8 cellular contexts compared by ENCODE assay signal in genomic region chr1:44776749-44777068, GRCh38. TPM values are rescaled to one million over a fixed set of nuclear protein-coding genes. Genes with fewer than 3 reads are reported as not detected.
DNase-seq lines count a peak whose midpoint lies in the region; ATAC-seq, FAIRE-seq and TF ChIP-seq lines count a peak whose summit lies in the region.

No MANE protein-coding gene starts in this region.

- H3K4me2 ChIP-seq in endothelial cell of umbilical vein (ENCODE audit: insufficient read depth, low read length) (peak overlapping the region; percentile 75), osteoblast (ENCODE audit: insufficient read depth, low read length) (peak overlapping the region; percentile 97)

- no peak for TF ChIP-seq CTCF in CD8-positive, alpha-beta T cell (IDR thresholded peaks at IDR 0.05)
- TF ChIP-seq CTCF in Panc1 (IDR thresholded peaks at IDR 0.05) (no peak), endothelial cell of umbilical vein (IDR thresholded peaks at IDR 0.05; ENCODE audit: extremely low read depth in 1 of 2, insufficient read depth in 1 of 2, low read depth in 1 of 2, low read length in 2 of 2) (no peak), osteoblast (IDR thresholded peaks at IDR 0.05; ENCODE audit: extremely low read depth, low read depth, low read length) (no peak)

- no peak for DNase-seq in CD8-positive, alpha-beta T cell
- DNase-seq in Panc1 (ENCODE audit: low read depth, low spot score) (no peak), endothelial cell of umbilical vein (ENCODE audit: low read depth, low spot score) (no peak), osteoblast (ENCODE audit: insufficient read length, low spot score, missing footprints) (no peak), DMS 273 (lab: John Stamatoyannopoulos, UW; ENCODE audit: unreplicated experiment) (no peak), NCI-H226 (no peak), NCI-H1105 (lab: John Stamatoyannopoulos, UW) (no peak)

- no peak for ATAC-seq in CD8-positive, alpha-beta T cell
- ATAC-seq in Panc1, result no peak
- ATAC-seq in GM19463 (IDR thresholded peaks at IDR 0.05; ENCODE audit: unreplicated experiment), result no peak

- H3K9me3 Mint-ChIP-seq in CD8-positive, alpha-beta T cell, result no peaks in the 10 kb centered on the region

- H2AFZ ChIP-seq in endothelial cell of umbilical vein (ENCODE audit: low read depth, low read length) (no peak overlapping the region), osteoblast (ENCODE audit: low read length) (no peak overlapping the region)

- no peaks in the 10 kb centered on the region for H3K27me3 Mint-ChIP-seq in CD8-positive, alpha-beta T cell (ENCODE audit: low read depth)

- H3K9ac ChIP-seq in endothelial cell of umbilical vein (replicated peaks; ENCODE audit: extremely low read depth, insufficient read depth, low read length), result peak overlapping the region; percentile 96

- no peaks in the 10 kb centered on the region for H3K9me3 ChIP-seq in CD8-positive, alpha-beta T cell (ENCODE audit: low read length)
- H3K9me3 ChIP-seq in Panc1 (ENCODE audit: control insufficient read depth, insufficient read depth, low read depth, low read length), result no peaks in the 10 kb centered on the region
- H3K9me3 ChIP-seq in endothelial cell of umbilical vein (replicated peaks; ENCODE audit: control insufficient read depth, insufficient read depth, low read length), result no peaks in the 10 kb centered on the region
- H3K9me3 ChIP-seq in osteoblast (ENCODE audit: low read depth, low read length), result no peaks in the 10 kb centered on the region

- peaks cover 59% of the 10 kb centered on the region for H3K36me3 Mint-ChIP-seq in CD8-positive, alpha-beta T cell

- H3K9me1 ChIP-seq in endothelial cell of umbilical vein (replicated peaks; ENCODE audit: control insufficient read depth, extremely low read depth, insufficient read depth, low read length), result no peaks in the 10 kb centered on the region

- H4K20me1 ChIP-seq in endothelial cell of umbilical vein (replicated peaks; ENCODE audit: control insufficient read depth, extremely low read depth, insufficient read depth, low read length) (no peaks in the 10 kb centered on the region), osteoblast (ENCODE audit: insufficient read depth, low read length) (peaks cover 35% of the 10 kb centered on the region)

- H3K36me3 ChIP-seq in CD8-positive, alpha-beta T cell (ENCODE audit: insufficient read depth, low read length), result peaks cover 29% of the 10 kb centered on the region
- H3K36me3 ChIP-seq in Panc1 (ENCODE audit: control insufficient read depth, insufficient read depth, low read length), result peaks cover 17% of the 10 kb centered on the region; the same call in 1 of the 2 replicates
- H3K36me3 ChIP-seq in endothelial cell of umbilical vein (ENCODE audit: control insufficient read depth in 2 of 2, extremely low read depth in 1 of 2, insufficient read depth in 2 of 2, low read length in 2 of 2), result peaks cover 17 to 22% of the 10 kb centered on the region in 2 experiments
- peaks cover 47% of the 10 kb centered on the region for H3K36me3 ChIP-seq in osteoblast (ENCODE audit: insufficient read depth, low read length)

- H3K4me3 ChIP-seq in CD8-positive, alpha-beta T cell (ENCODE audit: low read depth, low read length), result peak overlapping the region; percentile 94
- H3K4me3 ChIP-seq in Panc1 (ENCODE audit: low read depth in 2 of 2, low read length in 2 of 2) (peak overlapping the region; percentile 84 to 91), endothelial cell of umbilical vein (replicated peaks in 1 of 3; ENCODE audit: insufficient read depth in 1 of 3, low read depth in 1 of 3, low read length in 3 of 3) (peak overlapping the region; percentile 42 to 93 (median 88)), osteoblast (ENCODE audit: insufficient read depth, low read length) (peak overlapping the region; percentile 91)

- in situ Hi-C loops in Panc1 (cut with HindIII; ENCODE audit: low pct_unique_long_range_greater_than_20kb, low sequenced_read_pairs), result no loop called here

- no peaks in the 10 kb centered on the region for H3K27me3 ChIP-seq in CD8-positive, alpha-beta T cell (ENCODE audit: insufficient read depth, low read length)
- H3K27me3 ChIP-seq in Panc1 (ENCODE audit: control insufficient read depth, insufficient read depth, low read length), result no peaks in the 10 kb centered on the region
- no peaks in the 10 kb centered on the region for H3K27me3 ChIP-seq in endothelial cell of umbilical vein (ENCODE audit: control insufficient read depth in 2 of 2, insufficient read depth in 2 of 2, low read length in 2 of 2)
- H3K27me3 ChIP-seq in osteoblast (ENCODE audit: insufficient read depth, low read length), result no peaks in the 10 kb centered on the region

- dilution Hi-C loops in endothelial cell of umbilical vein (cut with MboI; ENCODE audit: extremely low pct_ligation_motif_present, low sequenced_read_pairs), result no loop called here

- CTCF ChIA-PET in CD8-positive, alpha-beta T cell (lab: Charles Lee), result interaction anchor here (1.2 to 2.4 kb wide), 3 partner anchors 8 to 234 kb away, joined by 3 to 19 read pairs (median 4); partner anchors contain the start of genes HECTD3 and RNU5D-1
- CTCF ChIA-PET in Panc1 (lab: Charles Lee) (no interaction called here), endothelial cell of umbilical vein (lab: Charles Lee) (interaction anchor here (2.1 kb wide), 1 partner anchor 24 kb away, joined by 8 read pairs; the partner anchor contains the start of gene PLK3)

- H3K4me3 Mint-ChIP-seq in CD8-positive, alpha-beta T cell, result peak overlapping the region; percentile 92

- POLR2A ChIA-PET in CD8-positive, alpha-beta T cell (lab: Charles Lee), result interaction anchor here (1.4 to 3.3 kb wide), 14 partner anchors 8 to 527 kb away, joined by 4 to 39 read pairs (median 16); partner anchors contain the start of genes BTBD19, DYNLT4, EIF2B3 and HECTD3
- POLR2A ChIA-PET in Panc1 (lab: Charles Lee), result interaction anchor here (0.7 kb wide), 1 partner anchor 23 kb away, joined by 3 read pairs; no protein-coding TSS in a partner anchor
- POLR2A ChIA-PET in endothelial cell of umbilical vein (lab: Charles Lee), result interaction anchor here (0.6 to 2.9 kb wide), 5 partner anchors 10 to 961 kb away, joined by 3 to 15 read pairs (median 4); partner anchors contain the start of gene PLK3

- peaks cover 40% of the 10 kb centered on the region for H3K79me2 ChIP-seq in endothelial cell of umbilical vein (ENCODE audit: control insufficient read depth, insufficient read depth, low read length)
- peaks cover 38% of the 10 kb centered on the region for H3K79me2 ChIP-seq in osteoblast (ENCODE audit: insufficient read depth, low read length)

- peak overlapping the region; percentile 95 for H3K27ac ChIP-seq in CD8-positive, alpha-beta T cell (ENCODE audit: low read depth, low read length)
- peak overlapping the region; percentile 92 for H3K27ac ChIP-seq in Panc1 (ENCODE audit: low read length)
- H3K27ac ChIP-seq in endothelial cell of umbilical vein (ENCODE audit: insufficient read depth, low read depth, low read length), result no peak overlapping the region
- peak overlapping the region; percentile 97 for H3K27ac ChIP-seq in osteoblast (ENCODE audit: low read depth, low read length)

- peaks cover 41% of the 10 kb centered on the region for H3K4me1 Mint-ChIP-seq in CD8-positive, alpha-beta T cell (ENCODE audit: low read depth)

- intact Hi-C loops in CD8-positive, alpha-beta T cell (cut with DNase I, micrococcal nuclease), result loop anchor here in 1 of 2 experiments (5.0 kb wide), 2 partner anchors 566 to 911 kb away; partner anchors contain the start of genes GPBP1L1, MUTYH, TMEM69 and TOE1
- intact Hi-C loops in Panc1 (cut with micrococcal nuclease; ENCODE audit: unreplicated experiment), result no loop called here
- intact Hi-C loops in endothelial cell of umbilical vein (cut with micrococcal nuclease), result no loop called here

- no peak for FAIRE-seq in endothelial cell of umbilical vein (lab: Jason Lieb, UNC)

- H3K4me1 ChIP-seq in CD8-positive, alpha-beta T cell (ENCODE audit: insufficient read depth, low read length), result peaks cover 25% of the 10 kb centered on the region
- H3K4me1 ChIP-seq in Panc1 (ENCODE audit: control insufficient read depth, insufficient read depth, low read length) (peaks cover 10% of the 10 kb centered on the region), endothelial cell of umbilical vein (ENCODE audit: control insufficient read depth, extremely low read depth, insufficient read depth, low read length) (peaks cover 16% of the 10 kb centered on the region), osteoblast (ENCODE audit: insufficient read depth, low read length) (peaks cover 21% of the 10 kb centered on the region)

- BruUV-seq in Panc1 (replicated peaks; lab: Mats Ljungman, UMichigan) (no TSS peak), endothelial cell of umbilical vein (replicated peaks; lab: Mats Ljungman, UMichigan) (no TSS peak)

- no peak for TF ChIP-seq POLR2A in endothelial cell of umbilical vein (IDR thresholded peaks at IDR 0.05; ENCODE audit: low read depth, low read length)

- peak overlapping the region; percentile 98 for H3K27ac Mint-ChIP-seq in CD8-positive, alpha-beta T cell

RNA-seq across cellular contexts. Expression of gene RPS8, which starts 1.4 kb away (rescaled TPM):
- 1,000 to 10,000 TPM; 3,381 to 3,465 TPM for total RNA-seq in CD8-positive, alpha-beta T cell
- total RNA-seq in Panc1 (2021; ENCODE audit: unreplicated experiment), result 1,087 TPM
- 1,474 TPM for polyA plus RNA-seq in Panc1 (2012; ENCODE audit: insufficient read length)
- 1,842 and 1,896 TPM in 2 replicates for total RNA-seq in endothelial cell of umbilical vein
- 1,808 and 2,306 TPM in 2 replicates for polyA plus RNA-seq in endothelial cell of umbilical vein
- polyA plus RNA-seq in endothelial cell of umbilical vein (2011; cell fraction: cytosol; rRNA removed), result 3,283 and 3,531 TPM in 2 replicates
- 932 and 975 TPM in 2 replicates for polyA plus RNA-seq in endothelial cell of umbilical vein (2011; cell fraction: nucleus; rRNA removed)
- polyA plus RNA-seq in endothelial cell of umbilical vein (2012), result 2,261 and 2,441 TPM in 2 replicates
- 588 and 642 TPM in 2 replicates for polyA minus RNA-seq in endothelial cell of umbilical vein
- 729 TPM for polyA minus RNA-seq in endothelial cell of umbilical vein (2011; cell fraction: cytosol; rRNA and poly(A)+ RNA removed)
- 116 and 129 TPM in 2 replicates for polyA minus RNA-seq in endothelial cell of umbilical vein (2011; cell fraction: nucleus; rRNA and poly(A)+ RNA removed)
- 1,174 and 1,221 TPM in 2 replicates for total RNA-seq in osteoblast

RNA-seq across cellular contexts. Expression of gene BEST4, which starts 11.3 kb away (rescaled TPM):
- 1 to 10 TPM; 1.4 to 1.5 TPM for total RNA-seq in CD8-positive, alpha-beta T cell
- total RNA-seq in Panc1 (2021; ENCODE audit: unreplicated experiment) (0.15 TPM), endothelial cell of umbilical vein (0.21 TPM in 1 of 2 replicates, not detected in the other), osteoblast (under 0.01 TPM in 1 of 2 replicates, not detected in the other)
- 0.11 TPM for polyA plus RNA-seq in Panc1 (2012; ENCODE audit: insufficient read length)
- polyA plus RNA-seq in endothelial cell of umbilical vein, result 0.21 and 0.29 TPM in 2 replicates
- polyA plus RNA-seq in endothelial cell of umbilical vein (2011; cell fraction: cytosol; rRNA removed), result 0.04 and 0.18 TPM in 2 replicates
- 1.5 and 2.3 TPM in 2 replicates for polyA plus RNA-seq in endothelial cell of umbilical vein (2011; cell fraction: nucleus; rRNA removed)
- 0.13 and 0.19 TPM in 2 replicates for polyA plus RNA-seq in endothelial cell of umbilical vein (2012)
- 0.23 TPM in 1 of 2 replicates, not detected in the other for polyA minus RNA-seq in endothelial cell of umbilical vein
- not detected for polyA minus RNA-seq in endothelial cell of umbilical vein (2011; cell fraction: cytosol; rRNA and poly(A)+ RNA removed)
- polyA minus RNA-seq in endothelial cell of umbilical vein (2011; cell fraction: nucleus; rRNA and poly(A)+ RNA removed), result 0.38 TPM in 1 of 2 replicates, not detected in the other

RNA-seq across cellular contexts. Expression of gene PLK3, which starts 23.5 kb away (rescaled TPM):
- 100 to 1,000 TPM; 568 to 599 TPM for total RNA-seq in CD8-positive, alpha-beta T cell
- total RNA-seq in Panc1 (2021; ENCODE audit: unreplicated experiment) (13.7 TPM), endothelial cell of umbilical vein (55.0 and 60.0 TPM in 2 replicates), osteoblast (33.7 and 35.1 TPM in 2 replicates)
- 7.3 TPM for polyA plus RNA-seq in Panc1 (2012; ENCODE audit: insufficient read length)
- 66.7 and 90.1 TPM in 2 replicates for polyA plus RNA-seq in endothelial cell of umbilical vein
- polyA plus RNA-seq in endothelial cell of umbilical vein (2011; cell fraction: cytosol; rRNA removed), result 40.1 and 43.5 TPM in 2 replicates
- polyA plus RNA-seq in endothelial cell of umbilical vein (2011; cell fraction: nucleus; rRNA removed), result 170 and 214 TPM in 2 replicates
- 22.4 and 28.9 TPM in 2 replicates for polyA plus RNA-seq in endothelial cell of umbilical vein (2012)
- 42.3 and 50.8 TPM in 2 replicates for polyA minus RNA-seq in endothelial cell of umbilical vein
- polyA minus RNA-seq in endothelial cell of umbilical vein (2011; cell fraction: cytosol; rRNA and poly(A)+ RNA removed), result 5.4 TPM
- polyA minus RNA-seq in endothelial cell of umbilical vein (2011; cell fraction: nucleus; rRNA and poly(A)+ RNA removed), result 57.2 and 80.3 TPM in 2 replicates

RNA-seq across cellular contexts. Expression of gene DYNLT4, which starts 30.4 kb away (rescaled TPM):
- total RNA-seq in CD8-positive, alpha-beta T cell, result 1 to 10 TPM; 2.2 to 2.5 TPM
- total RNA-seq in Panc1 (2021; ENCODE audit: unreplicated experiment), result not detected
- polyA plus RNA-seq in Panc1 (2012; ENCODE audit: insufficient read length), result not detected
- 0.62 and 1.1 TPM in 2 replicates for total RNA-seq in endothelial cell of umbilical vein
- polyA plus RNA-seq in endothelial cell of umbilical vein, result 0.46 and 1.1 TPM in 2 replicates
- polyA plus RNA-seq in endothelial cell of umbilical vein (2011; cell fraction: cytosol; rRNA removed), result 0.19 and 0.28 TPM in 2 replicates
- 0.64 and 0.65 TPM in 2 replicates for polyA plus RNA-seq in endothelial cell of umbilical vein (2011; cell fraction: nucleus; rRNA removed)
- 0.30 and 0.33 TPM in 2 replicates for polyA plus RNA-seq in endothelial cell of umbilical vein (2012)
- polyA minus RNA-seq in endothelial cell of umbilical vein, result 0.28 and 0.83 TPM in 2 replicates
- not detected for polyA minus RNA-seq in endothelial cell of umbilical vein (2011; cell fraction: cytosol; rRNA and poly(A)+ RNA removed)
- 6.7 TPM in 1 of 2 replicates, not detected in the other for polyA minus RNA-seq in endothelial cell of umbilical vein (2011; cell fraction: nucleus; rRNA and poly(A)+ RNA removed)
- 0.29 and 0.36 TPM in 2 replicates for total RNA-seq in osteoblast

RNA-seq across cellular contexts. Expression of gene BTBD19, which starts 31.6 kb away (rescaled TPM):
- 10 to 100 TPM; 24.9 to 27.5 TPM for total RNA-seq in CD8-positive, alpha-beta T cell
- 2.6 TPM for total RNA-seq in Panc1 (2021; ENCODE audit: unreplicated experiment)
- 0.61 TPM for polyA plus RNA-seq in Panc1 (2012; ENCODE audit: insufficient read length)
- 69.9 and 72.5 TPM in 2 replicates for total RNA-seq in endothelial cell of umbilical vein
- 97.9 and 115 TPM in 2 replicates for polyA plus RNA-seq in endothelial cell of umbilical vein
- 24.1 and 36.0 TPM in 2 replicates for polyA plus RNA-seq in endothelial cell of umbilical vein (2011; cell fraction: cytosol; rRNA removed)
- polyA plus RNA-seq in endothelial cell of umbilical vein (2011; cell fraction: nucleus; rRNA removed), result 280 and 331 TPM in 2 replicates
- 20.8 and 28.6 TPM in 2 replicates for polyA plus RNA-seq in endothelial cell of umbilical vein (2012)
- 50.7 and 56.2 TPM in 2 replicates for polyA minus RNA-seq in endothelial cell of umbilical vein
- polyA minus RNA-seq in endothelial cell of umbilical vein (2011; cell fraction: cytosol; rRNA and poly(A)+ RNA removed), result not detected
- polyA minus RNA-seq in endothelial cell of umbilical vein (2011; cell fraction: nucleus; rRNA and poly(A)+ RNA removed), result 88.6 and 106 TPM in 2 replicates
- 21.4 and 23.6 TPM in 2 replicates for total RNA-seq in osteoblast
